ENCODE assay signal across 12 cellular contexts in the genomic region with DNA sequence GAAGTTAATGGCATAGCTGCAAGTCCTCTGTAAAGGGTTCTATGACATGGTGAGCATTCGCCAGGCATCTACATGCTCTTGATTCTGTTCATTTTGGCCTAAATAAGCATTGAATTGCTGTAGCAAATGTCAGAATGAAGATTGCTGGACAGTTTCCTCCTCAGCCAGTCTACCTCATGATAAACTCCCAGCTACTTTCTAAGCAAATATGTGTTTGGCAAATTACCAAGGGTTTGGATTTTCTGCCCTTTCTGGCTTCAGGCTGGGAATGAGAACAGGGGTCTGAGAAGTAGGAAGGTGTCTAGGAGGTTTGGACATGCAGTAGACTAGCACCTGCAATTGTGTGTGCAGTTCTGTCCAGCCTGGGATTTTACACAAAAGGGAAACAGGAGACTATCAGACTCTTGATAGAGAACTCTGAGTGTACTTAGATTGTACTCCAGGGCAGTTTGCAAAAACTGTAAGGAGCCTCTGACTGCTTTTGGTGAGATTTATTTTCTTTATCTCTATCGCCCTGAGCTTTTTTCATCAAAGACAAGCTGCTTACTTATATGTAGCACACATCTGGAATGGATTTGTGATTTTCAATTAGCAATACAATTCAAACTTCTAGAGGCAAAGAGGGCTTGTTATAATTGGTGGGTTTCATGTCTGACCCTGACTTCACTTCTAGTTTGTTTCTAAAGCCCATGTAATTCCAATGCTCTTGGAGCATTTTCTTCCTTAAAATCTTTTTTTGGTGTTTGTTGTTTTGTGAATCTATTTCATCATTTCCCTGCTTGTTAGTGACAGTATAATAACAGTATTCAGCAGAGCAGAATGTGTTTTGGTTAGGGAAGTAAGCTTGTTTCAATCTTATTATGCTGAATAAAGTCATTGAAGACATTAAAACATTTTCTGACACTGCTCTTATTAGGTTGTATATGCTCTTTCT.
A peak's percentile ranks its signal among the peaks of the same experiment; 100 is the strongest.
DNase-seq lines count a peak whose midpoint lies in the region; ATAC-seq, FAIRE-seq and TF ChIP-seq lines count a peak whose summit lies in the region.
"Had no signal": no experiment of that assay in that cellular context is flagged by ENCODE, and none has a peak within 500 bp of the region (broad histone marks: within the 10 kb centered on the region; RNA-seq: fewer than 3 reads in every experiment).

No MANE protein-coding gene starts in this region.

- intact Hi-C loops in Right ventricle myocardium superior (cut with DNase I) (no loop called here), mucosa of descending colon (cut with DNase I, micrococcal nuclease) (no loop called here)

- H3K4me1 ChIP-seq in right atrium auricular region (peaks cover 0 to 17% of the 10 kb centered on the region in 2 donors), mucosa of descending colon (ENCODE audit: low read depth) (peaks cover 20% of the 10 kb centered on the region), urinary bladder (ENCODE audit: insufficient read depth) (no peaks in the 10 kb centered on the region)

- TF ChIP-seq CTCF in right atrium auricular region (IDR thresholded peaks at IDR 0.05) (no peak), bronchial epithelial cell (IDR thresholded peaks at IDR 0.05; ENCODE audit: insufficient read depth, low read length, severe bottlenecking) (no peak), mucosa of descending colon (IDR thresholded peaks at IDR 0.05) (no peak)

- H3K27me3 ChIP-seq in right atrium auricular region: no peaks in the 10 kb centered on the region
- no peaks in the 10 kb centered on the region for H3K27me3 ChIP-seq in bronchial epithelial cell (ENCODE audit: control insufficient read depth, insufficient read depth, low read length)

- H3K27ac ChIP-seq in right atrium auricular region: no peak overlapping the region
- peak overlapping the region; percentile 16 for H3K27ac ChIP-seq in urinary bladder (ENCODE audit: low read depth)

- 71% methylated on average over 2 of the region's 2 CpGs for WGBS in urinary bladder

- H3K36me3 ChIP-seq in right atrium auricular region: peaks cover 69% of the 10 kb centered on the region
- peaks cover 8% of the 10 kb centered on the region for H3K36me3 ChIP-seq in bronchial epithelial cell (ENCODE audit: control insufficient read depth, insufficient read depth, low read length)
- H3K36me3 ChIP-seq in mucosa of descending colon (ENCODE audit: low read depth): no peaks in the 10 kb centered on the region
- H3K36me3 ChIP-seq in urinary bladder (ENCODE audit: insufficient read depth): no peaks in the 10 kb centered on the region

- H3K4me3 ChIP-seq in right atrium auricular region (no peak overlapping the region), bronchial epithelial cell (ENCODE audit: low read depth, low read length) (no peak overlapping the region), mucosa of descending colon (no peak overlapping the region), urinary bladder (ENCODE audit: low read depth, low read length) (no peak overlapping the region)

- FAIRE-seq in bronchial epithelial cell (lab: Jason Lieb, UNC): no peak

- peak; percentile 47 for ATAC-seq in Right ventricle myocardium superior (ENCODE audit: poor library complexity)
- peak; percentile 39 for ATAC-seq in mucosa of descending colon
- no peak for ATAC-seq in HG03432 (IDR thresholded peaks at IDR 0.05; ENCODE audit: unreplicated experiment)
- no peak for ATAC-seq in GM21423 (IDR thresholded peaks at IDR 0.05; ENCODE audit: unreplicated experiment)

- H3K9me3 ChIP-seq in right atrium auricular region: no peaks in the 10 kb centered on the region
- H3K9me3 ChIP-seq in mucosa of descending colon: no peaks in the 10 kb centered on the region

- no peak for DNase-seq in Right ventricle myocardium superior
- no peak for DNase-seq in right atrium auricular region (ENCODE audit: low spot score)
- DNase-seq in bronchial epithelial cell (ENCODE audit: low read depth): peak; percentile 9
- DNase-seq in mucosa of descending colon: no peak
- DNase-seq in OCI-M2 (lab: John Stamatoyannopoulos, UW; ENCODE audit: unreplicated experiment): no peak
- DNase-seq: activated CD4-positive, alpha-beta memory T cell treated with anti-CD3 and anti-CD28 coated beads for 36 hours; activated naive CD4-positive, alpha-beta T cell treated with anti-CD3 and anti-CD28 coated beads, Interleukin-2, amount 10 ng/mL, durations not matched to agents 7 days and 5 days; glutamatergic neuron; T-helper 1 cell had no signal

Comparison
In these comparisons a context has a peak if more than half of its experiments do, and no peak if none do; other contexts are left out.
1. ATAC-seq: peak in Right ventricle myocardium superior (single experiment) and mucosa of descending colon (single experiment); none in HG03432 (single experiment) and GM21423 (single experiment).